9 cellular contexts compared by ENCODE assay signal in genomic region chr1:107782192-107782845, GRCh38.
DNase-seq lines count a peak whose midpoint lies in the region; ATAC-seq, FAIRE-seq and TF ChIP-seq lines count a peak whose summit lies in the region.
"Had no signal": no experiment of that assay in that cellular context is flagged by ENCODE, and none has a peak within 500 bp of the region (broad histone marks: within the 10 kb centered on the region; RNA-seq: fewer than 3 reads in every experiment).

No MANE protein-coding gene starts in this region.

- CTCF ChIA-PET in A549 (lab: Yijun Ruan, JAX) = interaction anchor here (0.6 to 13.2 kb wide), 16 partner anchors 9 to 861 kb away, joined by 3 to 202 read pairs (median 4); no protein-coding TSS in a partner anchor

- FAIRE-seq in A549 (lab: Jason Lieb, UNC) = no peak

- POLR2A ChIA-PET in A549 (lab: Yijun Ruan, JAX) = interaction anchor here (1.1 to 1.3 kb wide), 2 partner anchors 343 to 418 kb away, joined by 3 to 6 read pairs; partner anchors contain the start of gene SLC25A24

- DNase-seq in A549 (ENCODE audit: low read depth in 1 of 2, low spot score in 1 of 2) (peak; percentile 2 to 34), EH (ENCODE audit: low read depth) (peak; percentile 58), NB4 (ENCODE audit: low read depth) (peak; percentile 68), T1000 (lab: John Stamatoyannopoulos, UW) (peak; percentile 29), epithelial cell of proximal tubule (ENCODE audit: low read depth) (peak; percentile 10), OCI-M2 (lab: John Stamatoyannopoulos, UW; ENCODE audit: unreplicated experiment) (no peak)
- no peak for DNase-seq in natural killer cell treated with Interleukin-12 subunit alpha and Interleukin-12 subunit beta and Interleukin-15 and Interleukin-18, amount 100 ng/mL, for 72 hours (ENCODE audit: low spot score)

- H3K4me3 ChIP-seq in A549 (no peak overlapping the region), NB4 (ENCODE audit: low read depth, low read length) (no peak overlapping the region), epithelial cell of proximal tubule (ENCODE audit: low read depth, low read length) (no peak overlapping the region)
- H3K4me3 ChIP-seq: skin epidermis had no signal

- H3K4me1 ChIP-seq in A549 = no peaks in the 10 kb centered on the region

- H3K4me2 ChIP-seq in A549 = no peak overlapping the region

- H3K27ac ChIP-seq in A549 = no peak overlapping the region
- H3K27ac ChIP-seq: skin epidermis had no signal

- H3K4me1 Mint-ChIP-seq in natural killer cell treated with Interleukin-12 subunit alpha and Interleukin-12 subunit beta and Interleukin-15 and Interleukin-18, amount 100 ng/mL, for 72 hours (ENCODE audit: low read depth in 2 of 2) = peaks cover 38 to 48% of the 10 kb centered on the region in 2 donors

- 32% methylated on average over 6 of the region's 6 CpGs for WGBS in A549 (ENCODE audit: missing lambda C conversion rate)

- H3K4me3 Mint-ChIP-seq in natural killer cell treated with Interleukin-12 subunit alpha and Interleukin-12 subunit beta and Interleukin-15 and Interleukin-18, amount 100 ng/mL, for 72 hours = no peak overlapping the region

- peak overlapping the region; percentile 36 to 42 for H3K27ac Mint-ChIP-seq in natural killer cell treated with Interleukin-12 subunit alpha and Interleukin-12 subunit beta and Interleukin-15 and Interleukin-18, amount 100 ng/mL, for 72 hours

- ATAC-seq in A549 (peak in 1 of 2 experiments; percentile 68; a peak in 3 of 6 replicates), HG03520 (IDR thresholded peaks at IDR 0.05; ENCODE audit: unreplicated experiment) (no peak)
- peak; percentile 60 to 62 for ATAC-seq in natural killer cell treated with Interleukin-12 subunit alpha and Interleukin-12 subunit beta and Interleukin-15 and Interleukin-18, amount 100 ng/mL, for 72 hours

- no peaks in the 10 kb centered on the region for H3K9me3 ChIP-seq in A549

- no peaks in the 10 kb centered on the region for H3K27me3 Mint-ChIP-seq in natural killer cell treated with Interleukin-12 subunit alpha and Interleukin-12 subunit beta and Interleukin-15 and Interleukin-18, amount 100 ng/mL, for 72 hours

- TF ChIP-seq RAD21 in A549 (conservative IDR thresholded peaks at IDR 0.05 in 1 of 2, IDR thresholded peaks at IDR 0.05 in 1 of 2) = peak; percentile 75 to 77

- TF ChIP-seq POLR2A in A549 (IDR thresholded peaks at IDR 0.05; ENCODE audit: low read length) (no peak), NB4 (IDR thresholded peaks at IDR 0.05; ENCODE audit: extremely low read depth, insufficient read length) (no peak)

- no peak for TF ChIP-seq EP300 in A549 (IDR thresholded peaks at IDR 0.05)

- H3K36me3 Mint-ChIP-seq in natural killer cell treated with Interleukin-12 subunit alpha and Interleukin-12 subunit beta and Interleukin-15 and Interleukin-18, amount 100 ng/mL, for 72 hours = no peaks in the 10 kb centered on the region

- no peaks in the 10 kb centered on the region for H3K9me3 Mint-ChIP-seq in natural killer cell treated with Interleukin-12 subunit alpha and Interleukin-12 subunit beta and Interleukin-15 and Interleukin-18, amount 100 ng/mL, for 72 hours

- TF ChIP-seq CTCF in A549 (IDR thresholded peaks at IDR 0.05) (peak; percentile 67), NB4 (IDR thresholded peaks at IDR 0.05; ENCODE audit: low read depth, low read length) (peak; percentile 26), epithelial cell of proximal tubule (conservative IDR thresholded peaks at IDR 0.05; ENCODE audit: low read depth, low read length) (peak; percentile 72)

TF ChIP-seq in A549, 52 proteins besides CTCF, POLR2A, EP300 and RAD21:
- TF ChIP-seq SMC3 (IDR thresholded peaks at IDR 0.05) (peak; percentile 69), ZSCAN20 (CRISPR knock-in tag; IDR thresholded peaks at IDR 0.05) (no peak), HOXB5 (CRISPR knock-in tag; IDR thresholded peaks at IDR 0.05) (no peak), KDM1A (IDR thresholded peaks at IDR 0.05; ENCODE audit: low read depth) (no peak), MYC (IDR thresholded peaks at IDR 0.05; ENCODE audit: borderline replicate concordance, low read length) (no peak), NR3C1 (IDR thresholded peaks at IDR 0.05) (no peak)

Comparison
In these comparisons a context has a peak if more than half of its experiments do, and no peak if none do; other contexts are left out.
1. DNase-seq: peak in A549 (2 of 2), EH (single experiment), NB4 (single experiment), T1000 (single experiment) and epithelial cell of proximal tubule (single experiment); none in natural killer cell treated with Interleukin-12 subunit alpha and Interleukin-12 subunit beta and Interleukin-15 and Interleukin-18, amount 100 ng/mL, for 72 hours (single experiment) and OCI-M2 (single experiment).
2. Peak in every context shown above with its lines, with median percentiles within 50 percentile points of each other: CTCF ChIP-seq.